ENCODE assay signal across 16 cellular contexts in the genomic region with DNA sequence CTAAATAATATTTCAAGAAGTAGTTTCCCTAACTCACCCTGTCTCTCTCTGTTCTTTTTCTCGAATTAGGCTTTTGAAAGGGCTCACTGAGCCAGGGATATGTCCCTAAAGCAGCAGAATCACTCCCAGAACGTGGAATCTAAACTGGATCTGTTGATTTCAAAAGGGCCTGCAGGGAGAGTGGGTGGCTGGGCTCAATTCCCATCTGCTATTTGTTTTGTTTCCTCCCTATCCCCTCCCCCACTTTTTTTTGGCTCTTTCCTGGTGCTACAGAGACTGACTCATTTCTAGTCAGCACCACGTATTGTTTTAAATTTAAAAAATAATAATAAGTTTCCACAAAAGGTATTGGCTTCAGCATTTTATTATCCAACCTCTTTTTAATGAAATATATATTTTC.
A peak's percentile ranks its signal among the peaks of the same experiment; 100 is the strongest.
DNase-seq lines count a peak whose midpoint lies in the region; ATAC-seq and TF ChIP-seq lines count a peak whose summit lies in the region.
"Had no signal": no experiment of that assay in that cellular context is flagged by ENCODE, and none has a peak within 500 bp of the region (broad histone marks: within the 10 kb centered on the region; RNA-seq: fewer than 3 reads in every experiment).

No MANE protein-coding gene starts in this region.

- H2BK15ac ChIP-seq in H9 (ENCODE audit: low read depth, low read length) (no peak overlapping the region), mesenchymal stem cell (ENCODE audit: low read depth, poor library complexity, severe bottlenecking) (no peak overlapping the region)

- H3K9me3 Mint-ChIP-seq in H9, result no peaks in the 10 kb centered on the region; a peak in 1 of 5 replicates
- H3K9me3 Mint-ChIP-seq: activated T-helper 17 cell treated with anti-CD3 and anti-CD28 coated beads, Interleukin-2, amount 50 U/mL, for 72 hours had no signal

- H2AFZ ChIP-seq in H9 (ENCODE audit: low read length), result peak overlapping the region; percentile 65
- H2AFZ ChIP-seq in fibroblast of lung (ENCODE audit: low read length), result no peak overlapping the region
- H2AFZ ChIP-seq in mesenchymal stem cell (ENCODE audit: low read depth, low read length), result no peak overlapping the region

- no peaks in the 10 kb centered on the region for H3K27me3 Mint-ChIP-seq in H9 (ENCODE audit: low read depth)
- H3K27me3 Mint-ChIP-seq: activated T-helper 17 cell treated with anti-CD3 and anti-CD28 coated beads, Interleukin-2, amount 50 U/mL, for 72 hours; B cell had no signal

- H3K9ac ChIP-seq in H9 (ENCODE audit: extremely low read depth, insufficient read length, low read length) (no peak overlapping the region), fibroblast of lung (ENCODE audit: insufficient read depth, low read length) (no peak overlapping the region), mesenchymal stem cell (ENCODE audit: low read length) (peak overlapping the region; percentile 15)

- H3K4me1 Mint-ChIP-seq in H9, result peaks cover 9% of the 10 kb centered on the region in 2 experiments; a peak in 3 of 4 replicates
- H3K4me1 Mint-ChIP-seq: activated T-helper 17 cell treated with anti-CD3 and anti-CD28 coated beads, Interleukin-2, amount 50 U/mL, for 72 hours; B cell had no signal

- H4K20me1 ChIP-seq in H9 (ENCODE audit: control insufficient read depth, insufficient read depth, insufficient read length), result no peaks in the 10 kb centered on the region
- H4K20me1 ChIP-seq in fibroblast of lung (ENCODE audit: control insufficient read depth, extremely low read depth, insufficient read depth, low read length), result no peaks in the 10 kb centered on the region

- H3T11ph ChIP-seq in H9 (ENCODE audit: low read length), result no peak overlapping the region

- H2AK5ac ChIP-seq in H9 (ENCODE audit: insufficient read length, low read length) (no peak overlapping the region), mesenchymal stem cell (ENCODE audit: low read length, severe bottlenecking) (no peak overlapping the region)

- no peaks in the 10 kb centered on the region for H3K79me1 ChIP-seq in H9 (ENCODE audit: insufficient read depth, low read depth, low read length, poor library complexity, severe bottlenecking)
- H3K79me1 ChIP-seq in mesenchymal stem cell (replicated peaks; ENCODE audit: low read length, poor library complexity, severe bottlenecking), result no peaks in the 10 kb centered on the region

- H3K27ac Mint-ChIP-seq in H9, result no peak overlapping the region
- H3K27ac Mint-ChIP-seq: activated T-helper 17 cell treated with anti-CD3 and anti-CD28 coated beads, Interleukin-2, amount 50 U/mL, for 72 hours; B cell had no signal

- H3K14ac ChIP-seq in H9 (ENCODE audit: insufficient read depth, low read length) (no peak overlapping the region), mesenchymal stem cell (ENCODE audit: low read length in 2 of 2) (no peak overlapping the region)

- no peaks in the 10 kb centered on the region for H3K23me2 ChIP-seq in H9 (ENCODE audit: insufficient read length, low read depth, low read length, poor library complexity, severe bottlenecking)

- no peak overlapping the region for H3K56ac ChIP-seq in H9 (ENCODE audit: insufficient read length, low read depth, low read length)

- DNase-seq in H9 (no peak), NCI-H82 (lab: John Stamatoyannopoulos, UW) (peak; percentile 63), fibroblast of lung (ENCODE audit: low read depth in 2 of 2) (peak; percentile 32 to 73), mesenchymal stem cell (no peak), DMS114 treated with DMSO at 0.1 percent for 48 hours (lab: John Stamatoyannopoulos, UW; ENCODE audit: unreplicated experiment) (no peak), retina (no peak)
- DNase-seq: Kasumi-1; NCI-H1930; sigmoid colon; stimulated activated CD4-positive, alpha-beta T cell treated with anti-CD3 and anti-CD28 coated beads, Interleukin-2, amount 100 ng/mL, for 48 hours; stimulated activated CD8-positive, alpha-beta memory T cell treated with anti-CD3 and anti-CD28 coated beads, Interleukin-4, amount 100 ng/mL, for 48 hours had no signal

- ATAC-seq in HG03196 (IDR thresholded peaks at IDR 0.05; ENCODE audit: unreplicated experiment) (no peak), HG02571 (IDR thresholded peaks at IDR 0.05; ENCODE audit: unreplicated experiment) (no peak)
- ATAC-seq: activated T-helper 17 cell treated with anti-CD3 and anti-CD28 coated beads, Interleukin-2, amount 50 U/mL, for 72 hours had no signal

- H3K27me3 ChIP-seq in H9 (ENCODE audit: insufficient read depth, low read length) (no peaks in the 10 kb centered on the region), fibroblast of lung (ENCODE audit: control insufficient read depth, insufficient read depth, low read length) (no peaks in the 10 kb centered on the region), mesenchymal stem cell (ENCODE audit: control insufficient read depth in 1 of 2, insufficient read depth in 1 of 2, low read length in 2 of 2) (no peaks in the 10 kb centered on the region)
- H3K27me3 ChIP-seq: sigmoid colon had no signal

- no peak overlapping the region for H2BK12ac ChIP-seq in H9 (ENCODE audit: insufficient read length, low read depth, low read length)
- H2BK12ac ChIP-seq in mesenchymal stem cell (ENCODE audit: low read length in 2 of 2), result no peak overlapping the region

- H4K8ac ChIP-seq in H9 (replicated peaks; ENCODE audit: insufficient read length, low read depth, low read length) (no peak overlapping the region), mesenchymal stem cell (ENCODE audit: low read length) (no peak overlapping the region)

- no peak overlapping the region for H3K4me3 Mint-ChIP-seq in H9
- H3K4me3 Mint-ChIP-seq: activated T-helper 17 cell treated with anti-CD3 and anti-CD28 coated beads, Interleukin-2, amount 50 U/mL, for 72 hours; B cell had no signal

- WGBS in H9 (ENCODE audit: extremely low coverage, insufficient read length, low lambda C conversion rate), result no CpG with 5 or more reads among the region's 3 CpGs
- WGBS in mesenchymal stem cell, result 29% methylated on average over 2 of the region's 3 CpGs

- H3K9me3 ChIP-seq in H9 (ENCODE audit: control insufficient read depth, low read depth, low read length), result no peaks in the 10 kb centered on the region
- H3K9me3 ChIP-seq in fibroblast of lung (ENCODE audit: control insufficient read depth, insufficient read depth, low read depth, low read length), result no peaks in the 10 kb centered on the region
- no peaks in the 10 kb centered on the region for H3K9me3 ChIP-seq in mesenchymal stem cell (ENCODE audit: control insufficient read depth, low read length)
- H3K9me3 ChIP-seq: sigmoid colon had no signal

- no peak overlapping the region for H4K91ac ChIP-seq in H9 (ENCODE audit: insufficient read length, low read depth, low read length)
- H4K91ac ChIP-seq in mesenchymal stem cell (ENCODE audit: low read length), result no peak overlapping the region

- H2BK20ac ChIP-seq in H9 (ENCODE audit: low read depth, low read length, poor library complexity, severe bottlenecking), result no peak overlapping the region

- H3K36me3 ChIP-seq in fibroblast of lung (ENCODE audit: control insufficient read depth, insufficient read depth, low read length) (no peaks in the 10 kb centered on the region), mesenchymal stem cell (ENCODE audit: control insufficient read depth in 1 of 2, insufficient read depth in 2 of 2, low read depth in 1 of 2, low read length in 2 of 2) (no peaks in the 10 kb centered on the region)
- H3K36me3 ChIP-seq: sigmoid colon had no signal

- no peak overlapping the region for H3K18ac ChIP-seq in H9 (ENCODE audit: insufficient read length, low read depth, low read length)
- H3K18ac ChIP-seq in mesenchymal stem cell (ENCODE audit: low read depth in 1 of 2, low read length in 2 of 2), result no peak overlapping the region

- H3K4me2 ChIP-seq in H9 (ENCODE audit: insufficient read depth, insufficient read length, low read length), result no peak overlapping the region
- H3K4me2 ChIP-seq in fibroblast of lung (ENCODE audit: extremely low read depth, insufficient read depth, low read length), result no peak overlapping the region
- no peak overlapping the region for H3K4me2 ChIP-seq in mesenchymal stem cell (ENCODE audit: low read length, poor library complexity, severe bottlenecking)

- no peak overlapping the region for H2BK5ac ChIP-seq in H9 (ENCODE audit: insufficient read length, low read length)
- no peak overlapping the region for H2BK5ac ChIP-seq in mesenchymal stem cell (ENCODE audit: low read depth, low read length, poor library complexity, severe bottlenecking)

- H3K4ac ChIP-seq in H9 (ENCODE audit: low read depth, low read length) (no peak overlapping the region), mesenchymal stem cell (ENCODE audit: low read depth in 1 of 2, low read length in 2 of 2) (no peak overlapping the region)

- H3K23ac ChIP-seq in H9 (ENCODE audit: insufficient read length, low read depth, low read length), result no peak overlapping the region
- H3K23ac ChIP-seq in mesenchymal stem cell (ENCODE audit: low read length in 2 of 2), result no peak overlapping the region

- H3K79me2 ChIP-seq in H9 (ENCODE audit: insufficient read depth, low read length), result no peaks in the 10 kb centered on the region
- H3K79me2 ChIP-seq in fibroblast of lung (ENCODE audit: control insufficient read depth, insufficient read depth, low read length), result no peaks in the 10 kb centered on the region

- TF ChIP-seq CTCF in H9 (conservative IDR thresholded peaks at IDR 0.05) (no peak), fibroblast of lung (conservative IDR thresholded peaks at IDR 0.05 in 1 of 2, IDR thresholded peaks at IDR 0.05 in 1 of 2; ENCODE audit: low read depth in 1 of 2, low read length in 2 of 2) (no peak)

- H4K5ac ChIP-seq in H9 (ENCODE audit: insufficient read length, low read depth, low read length), result no peak overlapping the region

- H3K4me1 ChIP-seq in H9 (ENCODE audit: insufficient read depth, low read length), result no peaks in the 10 kb centered on the region; the same call in 1 of the 2 replicates
- H3K4me1 ChIP-seq in fibroblast of lung (ENCODE audit: control insufficient read depth, extremely low read depth, insufficient read depth, low read length), result no peaks in the 10 kb centered on the region
- no peaks in the 10 kb centered on the region for H3K4me1 ChIP-seq in mesenchymal stem cell (ENCODE audit: control insufficient read depth, insufficient read depth, low read depth, low read length)
- H3K4me1 ChIP-seq: sigmoid colon had no signal

- H3K4me3 ChIP-seq in fibroblast of lung (replicated peaks in 1 of 4; ENCODE audit: control extremely low read depth in 1 of 4, insufficient read depth in 1 of 4, low read depth in 3 of 4, low read length in 4 of 4) (no peak overlapping the region), mesenchymal stem cell (ENCODE audit: insufficient read depth in 1 of 2, low read depth in 1 of 2, low read length in 2 of 2) (no peak overlapping the region)
- H3K4me3 ChIP-seq: lung, sigmoid colon had no signal

- no peaks in the 10 kb centered on the region for H3K36me3 Mint-ChIP-seq in H9 (ENCODE audit: insufficient read depth in 1 of 3, low read depth in 3 of 3)

- no peak overlapping the region for H2BK120ac ChIP-seq in H9 (ENCODE audit: low read depth, low read length, poor library complexity, severe bottlenecking)
- no peak overlapping the region for H2BK120ac ChIP-seq in mesenchymal stem cell (ENCODE audit: low read depth, low read length)

- H3K27ac ChIP-seq in H9 (ENCODE audit: insufficient read length, low read depth, low read length) (no peak overlapping the region), fibroblast of lung (ENCODE audit: insufficient read depth, low read length) (no peak overlapping the region), mesenchymal stem cell (ENCODE audit: low read length, poor library complexity, severe bottlenecking) (no peak overlapping the region)
- H3K27ac ChIP-seq: sigmoid colon had no signal

Comparison
In these comparisons a context has a peak if more than half of its experiments do, and no peak if none do; other contexts are left out.
1. DNase-seq: peak in NCI-H82 (single experiment) and fibroblast of lung (2 of 2); none in H9 (single experiment), mesenchymal stem cell (single experiment), DMS114 treated with DMSO at 0.1 percent for 48 hours (single experiment) and retina (single experiment).